Comparison of ENCODE assay signal across 28 cellular contexts in the genomic region with DNA sequence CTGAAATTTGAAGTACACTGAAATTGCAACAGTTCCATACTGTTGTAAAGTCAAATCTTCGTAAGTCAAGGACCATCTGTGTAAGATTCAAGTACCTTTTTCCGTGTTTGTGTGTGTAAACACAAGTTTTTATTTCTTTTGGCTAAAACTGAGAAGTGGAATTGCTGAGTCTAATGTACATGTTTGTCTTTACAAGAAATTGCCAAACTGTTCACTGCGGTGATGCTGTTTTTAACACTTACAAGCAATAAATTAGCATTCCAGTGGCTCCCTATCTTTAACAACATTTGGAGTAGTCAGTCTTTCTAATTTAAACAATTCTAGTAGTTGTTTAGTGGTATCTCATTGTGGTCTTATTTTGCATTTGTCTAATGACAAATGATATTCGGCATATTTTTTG.
"Had no signal": no experiment of that assay in that cellular context is flagged by ENCODE, and none has a peak within 500 bp of the region (broad histone marks: within the 10 kb centered on the region; RNA-seq: fewer than 3 reads in every experiment).

No MANE protein-coding gene starts in this region.

- H3K4me1 ChIP-seq: Peyer's patch had no signal

- H3K4me3 ChIP-seq: cardiac muscle cell, K562, Peyer's patch had no signal

- H3K9me3 ChIP-seq: Peyer's patch had no signal

- H3K36me3 ChIP-seq: Peyer's patch had no signal

- H3K9me3 Mint-ChIP-seq: activated naive CD4-positive, alpha-beta T cell treated with anti-CD3 and anti-CD28 coated beads, Interleukin-2, amount 50 U/mL, for 24 hours; activated T-cell treated with anti-CD3 and anti-CD28 coated beads, Interleukin-2, amount 50 U/mL, for 24 hours; activated T-helper 1 cell treated with anti-CD3 and anti-CD28 coated beads, Interleukin-12 subunit alpha, Interleukin-12 subunit beta, Interleukin-2, Interleukin-4 antibody, amounts not matched to agents 30 ng/mL and 10 ng/mL and 1 ng/mL, durations not matched to agents 14 hours and 24 hours and 36 hours; T-helper 1 cell treated with Interleukin-12 subunit alpha and Interleukin-12 subunit beta and Interleukin-4 antibody, amounts not matched to agents 30 μg/mL and 1 μg/mL, for 36 hours had no signal

- H3K4me1 Mint-ChIP-seq: activated CD8-positive, alpha-beta memory T cell treated with anti-CD3 and anti-CD28 coated beads, Interleukin-2, amount 10 ng/mL, durations not matched to agents 7 days and 5 days; activated naive CD4-positive, alpha-beta T cell treated with anti-CD3 and anti-CD28 coated beads, Interleukin-2, amount 50 U/mL, for 24 hours had no signal

- H3K27ac Mint-ChIP-seq: activated CD8-positive, alpha-beta memory T cell treated with anti-CD3 and anti-CD28 coated beads, Interleukin-2, amount 10 ng/mL, durations not matched to agents 7 days and 5 days; activated CD8-positive, alpha-beta T cell treated with anti-CD3 and anti-CD28 coated beads, Interleukin-2, amount 10 ng/mL, durations not matched to agents 7 days and 5 days; activated naive CD4-positive, alpha-beta T cell treated with anti-CD3 and anti-CD28 coated beads, Interleukin-2, amount 50 U/mL, for 24 hours; activated T-cell treated with anti-CD3 and anti-CD28 coated beads, Interleukin-2, amount 50 U/mL, for 24 hours; activated T-helper 1 cell treated with anti-CD3 and anti-CD28 coated beads, Interleukin-12 subunit alpha, Interleukin-12 subunit beta, Interleukin-2, Interleukin-4 antibody, amounts not matched to agents 30 ng/mL and 10 ng/mL and 1 ng/mL, durations not matched to agents 14 hours and 24 hours and 36 hours; brain; T-helper 1 cell treated with Interleukin-12 subunit alpha and Interleukin-12 subunit beta and Interleukin-4 antibody, amounts not matched to agents 30 μg/mL and 1 μg/mL, for 36 hours had no signal

- H3K27ac ChIP-seq: cardiac muscle cell, Peyer's patch, RWPE1 had no signal

- H3K4me3 Mint-ChIP-seq: activated CD8-positive, alpha-beta memory T cell treated with anti-CD3 and anti-CD28 coated beads, Interleukin-2, amount 10 ng/mL, durations not matched to agents 7 days and 5 days; activated CD8-positive, alpha-beta T cell treated with anti-CD3 and anti-CD28 coated beads, Interleukin-2, amount 10 ng/mL, durations not matched to agents 7 days and 5 days; activated naive CD4-positive, alpha-beta T cell treated with anti-CD3 and anti-CD28 coated beads, Interleukin-2, amount 50 U/mL, for 24 hours; activated T-cell treated with anti-CD3 and anti-CD28 coated beads, Interleukin-2, amount 50 U/mL, for 24 hours; activated T-helper 1 cell treated with anti-CD3 and anti-CD28 coated beads, Interleukin-12 subunit alpha, Interleukin-12 subunit beta, Interleukin-2, Interleukin-4 antibody, amounts not matched to agents 30 ng/mL and 10 ng/mL and 1 ng/mL, durations not matched to agents 14 hours and 24 hours and 36 hours; brain; T-helper 1 cell treated with Interleukin-12 subunit alpha and Interleukin-12 subunit beta and Interleukin-4 antibody, amounts not matched to agents 30 μg/mL and 1 μg/mL, for 36 hours; WTC11 had no signal

- DNase-seq: activated CD4-positive, alpha-beta T cell treated with anti-CD3 and anti-CD28 coated beads for 48 hours; activated CD4-positive, alpha-beta T cell treated with anti-CD3 and anti-CD28 coated beads, Interleukin-2, amount 50 U/mL, for 4 hours; activated CD4-positive, CD25-positive, alpha-beta regulatory T cell treated with anti-CD3 and anti-CD28 coated beads, Interleukin-2, amount 50 U/mL, for 72 hours; activated CD8-positive, alpha-beta memory T cell treated with anti-CD3 and anti-CD28 coated beads, Interleukin-2, amount 10 ng/mL, durations not matched to agents 7 days and 5 days; activated CD8-positive, alpha-beta T cell treated with anti-CD3 and anti-CD28 coated beads, Interleukin-2, amount 10 ng/mL, durations not matched to agents 7 days and 5 days; activated effector memory CD4-positive, alpha-beta T cell treated with Interleukin-2 at 50 U/mL for 16 hours; activated naive CD4-positive, alpha-beta T cell; activated T-cell treated with anti-CD3 and anti-CD28 coated beads, Interleukin-2, amount 50 U/mL, for 24 hours; aorta; Kasumi-1; NCI-H1105 treated with DMSO at 0.1 percent for 48 hours; NCI-H1436 treated with DMSO at 0.1 percent for 48 hours; NCI-H187; NCI-H2171 treated with DMSO at 0.1 percent for 48 hours; NCI-H345; NCI-H510A; NCI-H69; NK-92 treated with Interleukin-12 subunit alpha and Interleukin-12 subunit beta, amount 100 ng/mL, for 24 hours; Peyer's patch; SHP77 treated with DMSO at 0.1 percent for 48 hours had no signal

- H3K36me3 Mint-ChIP-seq: activated CD8-positive, alpha-beta memory T cell treated with anti-CD3 and anti-CD28 coated beads, Interleukin-2, amount 10 ng/mL, durations not matched to agents 7 days and 5 days had no signal

- H3K27me3 Mint-ChIP-seq: activated naive CD4-positive, alpha-beta T cell treated with anti-CD3 and anti-CD28 coated beads, Interleukin-2, amount 50 U/mL, for 24 hours; activated T-cell treated with anti-CD3 and anti-CD28 coated beads, Interleukin-2, amount 50 U/mL, for 24 hours; brain had no signal

- FAIRE-seq: K562 had no signal

- H3K27me3 ChIP-seq: cardiac muscle cell, Peyer's patch had no signal

- ATAC-seq: activated CD8-positive, alpha-beta memory T cell treated with anti-CD3 and anti-CD28 coated beads, Interleukin-2, amount 10 ng/mL, durations not matched to agents 7 days and 5 days; activated CD8-positive, alpha-beta T cell treated with anti-CD3 and anti-CD28 coated beads, Interleukin-2, amount 10 ng/mL, durations not matched to agents 7 days and 5 days; K562; WTC11 had no signal
